In the genomic region with DNA sequence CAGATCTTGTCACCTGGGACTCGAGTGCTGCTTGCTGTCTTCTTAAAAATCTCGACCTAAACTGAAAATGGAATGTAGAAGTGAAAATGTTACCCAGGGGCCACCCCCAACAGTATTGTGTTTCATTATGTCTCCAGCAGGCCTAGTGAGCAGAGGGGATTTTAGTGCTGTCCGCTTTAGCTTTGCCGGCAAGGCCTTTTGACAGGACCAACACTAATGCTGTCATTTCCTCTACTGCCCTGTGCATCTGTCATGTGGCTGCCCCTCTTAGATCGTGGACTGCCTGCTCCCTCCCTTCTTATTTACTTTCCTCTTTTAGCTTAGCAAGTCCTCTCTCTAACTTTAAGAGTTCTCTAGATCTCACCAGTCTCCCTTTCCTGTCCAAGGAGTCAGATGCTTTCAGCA, we compare ENCODE assay signal across 10 cellular contexts.
DNase-seq lines count a peak whose midpoint lies in the region; ATAC-seq and TF ChIP-seq lines count a peak whose summit lies in the region.
"Had no signal": no experiment of that assay in that cellular context is flagged by ENCODE, and none has a peak within 500 bp of the region (broad histone marks: within the 10 kb centered on the region; RNA-seq: fewer than 3 reads in every experiment).

No MANE protein-coding gene starts in this region.

- H3K23me2 ChIP-seq in H9 (ENCODE audit: insufficient read length, low read depth, low read length, poor library complexity, severe bottlenecking): no peaks in the 10 kb centered on the region

- no peak overlapping the region for H3K9ac ChIP-seq in H9 (ENCODE audit: extremely low read depth, insufficient read length, low read length)

- no peaks in the 10 kb centered on the region for H3K79me2 ChIP-seq in H9 (ENCODE audit: insufficient read depth, low read length)

- H3K36me3 Mint-ChIP-seq in activated naive CD8-positive, alpha-beta T cell treated with anti-CD3 and anti-CD28 coated beads, Interleukin-2, amount 50 U/mL, for 24 hours (ENCODE audit: low read depth): no peaks in the 10 kb centered on the region
- no peaks in the 10 kb centered on the region; a peak in 1 of 7 replicates for H3K36me3 Mint-ChIP-seq in H9 (ENCODE audit: insufficient read depth in 1 of 3, low read depth in 3 of 3)
- no peaks in the 10 kb centered on the region for H3K36me3 Mint-ChIP-seq in activated naive CD4-positive, alpha-beta T cell treated with anti-CD3 and anti-CD28 coated beads, Interleukin-2, amount 10 ng/mL, durations not matched to agents 7 days and 5 days
- H3K36me3 Mint-ChIP-seq: CD8-positive, alpha-beta memory T cell had no signal

- no peak overlapping the region for H3K27ac Mint-ChIP-seq in activated naive CD8-positive, alpha-beta T cell treated with anti-CD3 and anti-CD28 coated beads, Interleukin-2, amount 50 U/mL, for 24 hours
- H3K27ac Mint-ChIP-seq in H9: no peak overlapping the region
- H3K27ac Mint-ChIP-seq in activated naive CD4-positive, alpha-beta T cell treated with anti-CD3 and anti-CD28 coated beads, Interleukin-2, amount 10 ng/mL, durations not matched to agents 7 days and 5 days: no peak overlapping the region

- no peak overlapping the region for H3K4me2 ChIP-seq in H9 (ENCODE audit: insufficient read depth, insufficient read length, low read length)

- H2BK120ac ChIP-seq in H9 (ENCODE audit: low read depth, low read length, poor library complexity, severe bottlenecking): no peak overlapping the region

- no peak overlapping the region for H3K14ac ChIP-seq in H9 (ENCODE audit: insufficient read depth, low read length)

- H3K79me1 ChIP-seq in H9 (ENCODE audit: insufficient read depth, low read depth, low read length, poor library complexity, severe bottlenecking): no peaks in the 10 kb centered on the region

- no peak overlapping the region for H3K4me3 Mint-ChIP-seq in activated naive CD8-positive, alpha-beta T cell treated with anti-CD3 and anti-CD28 coated beads, Interleukin-2, amount 50 U/mL, for 24 hours
- H3K4me3 Mint-ChIP-seq in H9: no peak overlapping the region
- no peak overlapping the region for H3K4me3 Mint-ChIP-seq in activated naive CD4-positive, alpha-beta T cell treated with anti-CD3 and anti-CD28 coated beads, Interleukin-2, amount 10 ng/mL, durations not matched to agents 7 days and 5 days
- H3K4me3 Mint-ChIP-seq: CD8-positive, alpha-beta memory T cell had no signal

- no peak overlapping the region for H2AFZ ChIP-seq in H9 (ENCODE audit: low read length)

- H3K4me1 ChIP-seq in H9 (ENCODE audit: insufficient read depth, low read length): peaks cover 6% of the 10 kb centered on the region; the same call in 1 of the 2 replicates

- no peak for TF ChIP-seq CTCF in GM10266 (IDR thresholded peaks at IDR 0.05; ENCODE audit: control insufficient read depth, insufficient read depth, low read depth, missing control alignments)
- TF ChIP-seq CTCF in H9 (conservative IDR thresholded peaks at IDR 0.05): no peak

- no peak overlapping the region for H3K23ac ChIP-seq in H9 (ENCODE audit: insufficient read length, low read depth, low read length)

- H3K9me3 ChIP-seq in H9 (ENCODE audit: control insufficient read depth, low read depth, low read length): no peaks in the 10 kb centered on the region
- H3K9me3 ChIP-seq: thoracic aorta had no signal

- no peak overlapping the region for H3K4ac ChIP-seq in H9 (ENCODE audit: low read depth, low read length)

- no peaks in the 10 kb centered on the region for H3K27me3 ChIP-seq in H9 (ENCODE audit: insufficient read depth, low read length)

- CTCF ChIA-PET in activated naive CD4-positive, alpha-beta T cell treated with anti-CD3 and anti-CD28 coated beads, Interleukin-2, amount 10 ng/mL, durations not matched to agents 7 days and 5 days (lab: Charles Lee): no interaction called here

- H3K4me1 Mint-ChIP-seq in activated naive CD8-positive, alpha-beta T cell treated with anti-CD3 and anti-CD28 coated beads, Interleukin-2, amount 50 U/mL, for 24 hours: no peaks in the 10 kb centered on the region
- H3K4me1 Mint-ChIP-seq in H9: peaks cover 17 to 25% of the 10 kb centered on the region in 2 experiments
- no peaks in the 10 kb centered on the region for H3K4me1 Mint-ChIP-seq in activated naive CD4-positive, alpha-beta T cell treated with anti-CD3 and anti-CD28 coated beads, Interleukin-2, amount 10 ng/mL, durations not matched to agents 7 days and 5 days

- DNase-seq in GM10266 (ENCODE audit: extremely low spot score) (peak; percentile 65), H9 (no peak), NCI-H446 (lab: John Stamatoyannopoulos, UW) (no peak)
- DNase-seq in activated naive CD8-positive, alpha-beta T cell treated with anti-CD3 and anti-CD28 coated beads, Interleukin-2, amount 50 U/mL, for 24 hours: no peak
- DNase-seq in stimulated activated naive CD4-positive, alpha-beta T cell treated with Interleukin-2 at 50 U/mL for 16 hours (lab: John Stamatoyannopoulos, UW): no peak
- DNase-seq in activated naive CD4-positive, alpha-beta T cell treated with anti-CD3 and anti-CD28 coated beads, Interleukin-2, amount 10 ng/mL, durations not matched to agents 7 days and 5 days: no peak
- DNase-seq: CD8-positive, alpha-beta memory T cell had no signal

- no peak overlapping the region for H2BK20ac ChIP-seq in H9 (ENCODE audit: low read depth, low read length, poor library complexity, severe bottlenecking)

- no peak overlapping the region for H4K8ac ChIP-seq in H9 (replicated peaks; ENCODE audit: insufficient read length, low read depth, low read length)

- no peak overlapping the region for H3T11ph ChIP-seq in H9 (ENCODE audit: low read length)

- no peak overlapping the region for H4K91ac ChIP-seq in H9 (ENCODE audit: insufficient read length, low read depth, low read length)

- H3K18ac ChIP-seq in H9 (ENCODE audit: insufficient read length, low read depth, low read length): no peak overlapping the region

- no peak overlapping the region for H3K56ac ChIP-seq in H9 (ENCODE audit: insufficient read length, low read depth, low read length)

- peak; percentile 99 for ATAC-seq in GM19463 (IDR thresholded peaks at IDR 0.05; ENCODE audit: unreplicated experiment)
- peak; percentile 98 for ATAC-seq in HG03097 (IDR thresholded peaks at IDR 0.05; ENCODE audit: low FRiP score, unreplicated experiment)
- peak; percentile 40 for ATAC-seq in activated naive CD8-positive, alpha-beta T cell treated with anti-CD3 and anti-CD28 coated beads, Interleukin-2, amount 50 U/mL, for 24 hours

- no peaks in the 10 kb centered on the region for H4K20me1 ChIP-seq in H9 (ENCODE audit: control insufficient read depth, insufficient read depth, insufficient read length)

- H3K27me3 Mint-ChIP-seq in activated naive CD8-positive, alpha-beta T cell treated with anti-CD3 and anti-CD28 coated beads, Interleukin-2, amount 50 U/mL, for 24 hours: no peaks in the 10 kb centered on the region
- no peaks in the 10 kb centered on the region for H3K27me3 Mint-ChIP-seq in H9 (ENCODE audit: low read depth)
- H3K27me3 Mint-ChIP-seq in activated naive CD4-positive, alpha-beta T cell treated with anti-CD3 and anti-CD28 coated beads, Interleukin-2, amount 10 ng/mL, durations not matched to agents 7 days and 5 days: no peaks in the 10 kb centered on the region

- no peak overlapping the region for H2BK5ac ChIP-seq in H9 (ENCODE audit: insufficient read length, low read length)

- no peak overlapping the region for H3K27ac ChIP-seq in H9 (ENCODE audit: insufficient read length, low read depth, low read length)
- H3K27ac ChIP-seq: thoracic aorta had no signal

- H2BK15ac ChIP-seq in H9 (ENCODE audit: low read depth, low read length): no peak overlapping the region

- no peak overlapping the region for H2BK12ac ChIP-seq in H9 (ENCODE audit: insufficient read length, low read depth, low read length)

- no peaks in the 10 kb centered on the region for H3K9me3 Mint-ChIP-seq in activated naive CD8-positive, alpha-beta T cell treated with anti-CD3 and anti-CD28 coated beads, Interleukin-2, amount 50 U/mL, for 24 hours
- no peaks in the 10 kb centered on the region for H3K9me3 Mint-ChIP-seq in H9
- H3K9me3 Mint-ChIP-seq in activated naive CD4-positive, alpha-beta T cell treated with anti-CD3 and anti-CD28 coated beads, Interleukin-2, amount 10 ng/mL, durations not matched to agents 7 days and 5 days: no peaks in the 10 kb centered on the region
- H3K9me3 Mint-ChIP-seq: CD8-positive, alpha-beta memory T cell had no signal

- H2AK5ac ChIP-seq in H9 (ENCODE audit: insufficient read length, low read length): no peak overlapping the region

- WGBS in H9 (ENCODE audit: extremely low coverage, insufficient read length, low lambda C conversion rate): no CpG with 5 or more reads among the region's 5 CpGs

- no peak overlapping the region for H4K5ac ChIP-seq in H9 (ENCODE audit: insufficient read length, low read depth, low read length)

Comparison
In these comparisons a context has a peak if more than half of its experiments do, and no peak if none do; other contexts are left out.
1. ATAC-seq: peak in every context shown above with its lines; median percentile 99 in GM19463; 98 in HG03097; 40 in activated naive CD8-positive, alpha-beta T cell treated with anti-CD3 and anti-CD28 coated beads, Interleukin-2, amount 50 U/mL, for 24 hours.